In genomic region chr2:174959787-174960186, GRCh38 we compare ENCODE assay signal across 21 cellular contexts. TPM values are rescaled to one million over a fixed set of nuclear protein-coding genes. Genes with fewer than 3 reads are reported as not detected.
DNase-seq lines count a peak whose midpoint lies in the region; ATAC-seq and TF ChIP-seq lines count a peak whose summit lies in the region.
"Had no signal": no experiment of that assay in that cellular context is flagged by ENCODE, and none has a peak within 500 bp of the region (broad histone marks: within the 10 kb centered on the region; RNA-seq: fewer than 3 reads in every experiment).

No MANE protein-coding gene starts in this region.

- H4K20me1 ChIP-seq in GM23248 (ENCODE audit: insufficient read depth), result no peaks in the 10 kb centered on the region

- in situ Hi-C loops in GM23248 (cut with MboI), result no loop called here

- CTCF ChIA-PET in AG04450 (lab: Charles Lee), result interaction anchor here (1.7 kb wide), 1 partner anchor 211 kb away, joined by 7 read pairs; no protein-coding TSS in a partner anchor

- H3K79me2 ChIP-seq in GM23248 (ENCODE audit: insufficient read depth), result no peaks in the 10 kb centered on the region

- no peak overlapping the region for H3K4me2 ChIP-seq in GM23248 (ENCODE audit: unreplicated experiment)

- no peaks in the 10 kb centered on the region for H3K9me2 ChIP-seq in GM23248 (ENCODE audit: insufficient read depth)

- H3K36me3 ChIP-seq in GM23248 (ENCODE audit: low read depth) (no peaks in the 10 kb centered on the region), iPS-20b (ENCODE audit: insufficient read depth, low read depth, low read length) (no peaks in the 10 kb centered on the region), psoas muscle (ENCODE audit: insufficient read depth in 1 of 2, low read depth in 1 of 2) (no peaks in the 10 kb centered on the region), stomach (no peaks in the 10 kb centered on the region)
- H3K36me3 ChIP-seq: colonic mucosa, neutrophil, SJCRH30, thyroid gland had no signal

- no peak for ATAC-seq in psoas muscle
- ATAC-seq in HG03095 (IDR thresholded peaks at IDR 0.05; ENCODE audit: unreplicated experiment), result no peak
- ATAC-seq: stimulated activated memory B cell treated with anti-CD40 and anti-IgM and Interleukin-4, amounts not matched to agents 10 μg/mL and 1 μg/mL and 100 μg/mL, for 72 hours had no signal

- H2AFZ ChIP-seq in GM23248, result no peak overlapping the region

- POLR2A ChIA-PET in AG04450 (lab: Yijun Ruan, JAX), result no interaction called here

- H3K4me1 ChIP-seq in GM23248 (ENCODE audit: insufficient read depth) (no peaks in the 10 kb centered on the region), iPS-20b (ENCODE audit: insufficient read depth, low read length) (peaks cover 35% of the 10 kb centered on the region), psoas muscle (no peaks in the 10 kb centered on the region), stomach (peaks cover 0 to 12% (median 6%) of the 10 kb centered on the region in 4 donors)
- H3K4me1 ChIP-seq: colonic mucosa had no signal

- no peak for DNase-seq in AG04450 (ENCODE audit: low read depth, low spot score)
- peak; percentile 8 for DNase-seq in GM23248
- DNase-seq in cerebellar cortex (ENCODE audit: low spot score), result peak; percentile 55
- no peak for DNase-seq in NCI-H2081 treated with DMSO at 0.1 percent for 48 hours (lab: John Stamatoyannopoulos, UW)
- no peak for DNase-seq in psoas muscle
- no peak for DNase-seq in stomach
- DNase-seq: activated CD4-positive, alpha-beta T cell treated with anti-CD3 and anti-CD28 coated beads, Interleukin-2, amount 50 U/mL, for 48 hours; activated gamma-delta T cell treated with Interleukin-2 at 50 U/mL for 16 hours; anterior cingulate cortex; colonic mucosa; kidney glomerular epithelial cell; NCI-H1436 treated with DMSO at 0.1 percent for 48 hours; retina; SJCRH30; T-helper 2 cell; thyroid gland had no signal

- H3K27me3 ChIP-seq in AG04450 (ENCODE audit: control insufficient read depth, insufficient read depth, low read length) (no peaks in the 10 kb centered on the region), GM23248 (replicated peaks; ENCODE audit: insufficient read depth) (no peaks in the 10 kb centered on the region), iPS-20b (ENCODE audit: insufficient read depth, low read length) (no peaks in the 10 kb centered on the region), psoas muscle (ENCODE audit: insufficient read depth in 3 of 3, low read length in 2 of 3) (no peaks in the 10 kb centered on the region), stomach (no peaks in the 10 kb centered on the region)
- H3K27me3 ChIP-seq: colonic mucosa, SJCRH30, thyroid gland had no signal

- no peak overlapping the region for H3K9ac ChIP-seq in GM23248
- peak overlapping the region; percentile 32; the same call in 1 of the 2 replicates for H3K9ac ChIP-seq in iPS-20b (ENCODE audit: low read depth, low read length)

- WGBS in GM23248 (ENCODE audit: low coverage in 1 of 2, low lambda C conversion rate in 2 of 2, missing lambda C conversion rate in 2 of 2), 2 experiments, result 63 to 72% methylated on average over 2 of the region's 2 CpGs
- 24 to 41% (median 34%) methylated on average over 2 of the region's 2 CpGs for WGBS in psoas muscle, 3 donors
- 59 to 70% (median 69%) methylated on average over 2 of the region's 2 CpGs for WGBS in stomach, 5 donors

- TF ChIP-seq EP300 in stomach (IDR thresholded peaks at IDR 0.05), result no peak

- H3K4me3 ChIP-seq in AG04450 (ENCODE audit: low read depth, low read length) (no peak overlapping the region), GM23248 (no peak overlapping the region), iPS-20b (ENCODE audit: low read length) (no peak overlapping the region), psoas muscle (no peak overlapping the region), stomach (no peak overlapping the region)
- H3K4me3 ChIP-seq: colonic mucosa, SJCRH30, thyroid gland had no signal

- H3F3A ChIP-seq in GM23248 (ENCODE audit: insufficient read depth), result no peaks in the 10 kb centered on the region

- no peaks in the 10 kb centered on the region for H3K9me3 ChIP-seq in AG04450 (ENCODE audit: control insufficient read depth, insufficient read depth, low read length)
- no peaks in the 10 kb centered on the region for H3K9me3 ChIP-seq in GM23248 (ENCODE audit: low read depth)
- no peaks in the 10 kb centered on the region for H3K9me3 ChIP-seq in iPS-20b (ENCODE audit: insufficient read depth, low read depth, low read length)
- no peaks in the 10 kb centered on the region for H3K9me3 ChIP-seq in psoas muscle
- no peaks in the 10 kb centered on the region for H3K9me3 ChIP-seq in stomach
- H3K9me3 ChIP-seq: colonic mucosa, neutrophil, SJCRH30, thyroid gland had no signal

- intact Hi-C loops in psoas muscle (cut with DNase I) (no loop called here), stomach (cut with DNase I; ENCODE audit: low total_unique reads) (no loop called here)

- peak overlapping the region; percentile 22 for H3K27ac ChIP-seq in AG04450 (ENCODE audit: low read depth, low read length)
- H3K27ac ChIP-seq in GM23248, result no peak overlapping the region
- H3K27ac ChIP-seq in iPS-20b (ENCODE audit: low read length), result no peak overlapping the region
- H3K27ac ChIP-seq in psoas muscle, result no peak overlapping the region
- no peak overlapping the region for H3K27ac ChIP-seq in stomach
- H3K27ac ChIP-seq: colonic mucosa, neutrophil, SJCRH30, thyroid gland, VCaP had no signal

- no peak for TF ChIP-seq CTCF in AG04450 (IDR thresholded peaks at IDR 0.05; ENCODE audit: low read depth, low read length)
- TF ChIP-seq CTCF in psoas muscle (IDR thresholded peaks at IDR 0.05), result no peak
- TF ChIP-seq CTCF in stomach (IDR thresholded peaks at IDR 0.05), result no peak

- TF ChIP-seq POLR2A in stomach (IDR thresholded peaks at IDR 0.05), result no peak

RNA-seq across cellular contexts. Expression of gene CHN1, which starts 45.4 kb away (rescaled TPM):
- 207 and 258 TPM in 2 replicates for polyA plus RNA-seq in AG04450 (2011; rRNA removed)
- polyA minus RNA-seq in AG04450 (2011; rRNA and poly(A)+ RNA removed), result 105 and 133 TPM in 2 replicates
- total RNA-seq in GM23248 (2014; rRNA removed; shearing (Covaris generic)), result 101 and 115 TPM in 2 replicates
- polyA plus RNA-seq in GM23248 (2016; fragmentation: Nextera tagmentation; extraction: Ambion mirVana), result 126 and 130 TPM in 2 replicates
- total RNA-seq in psoas muscle, result 1 to 10 TPM; 2.2 to 4.2 (median 2.8) TPM
- polyA plus RNA-seq in psoas muscle, result 1 to 10 TPM; 1.8 to 2.7 (median 2.3) TPM
- 10 to 100 TPM in 2 of 5 donors, 1 to 10 TPM in 2, not detected in 1; 2.3 to 50.9 (median 8.4) TPM for total RNA-seq in stomach
- polyA plus RNA-seq in stomach, result 10 to 100 TPM in 2 of 3 donors, 1 to 10 TPM in 1; 5.7 to 12.7 (median 12.2) TPM

Comparison
In these comparisons a context has a peak if more than half of its experiments do, and no peak if none do; other contexts are left out.
1. DNase-seq: peak in GM23248 (single experiment) and cerebellar cortex (single experiment); none in AG04450 (single experiment), NCI-H2081 treated with DMSO at 0.1 percent for 48 hours (single experiment), psoas muscle (0 of 2) and stomach (single experiment).